In genomic region chrX:72046447-72046846, GRCh38 we compare ENCODE assay signal across 14 cellular contexts.
DNase-seq lines count a peak whose midpoint lies in the region; ATAC-seq and TF ChIP-seq lines count a peak whose summit lies in the region.
"Had no signal": no experiment of that assay in that cellular context is flagged by ENCODE, and none has a peak within 500 bp of the region (broad histone marks: within the 10 kb centered on the region; RNA-seq: fewer than 3 reads in every experiment).

No MANE protein-coding gene starts in this region.

- H3K4me3 Mint-ChIP-seq in T-cell, result no peak overlapping the region
- H3K4me3 Mint-ChIP-seq in activated CD4-positive, alpha-beta T cell treated with anti-CD3 and anti-CD28 coated beads, Interleukin-2, amount 10 ng/mL, durations not matched to agents 24 days and 14 days, result no peak overlapping the region
- H3K4me3 Mint-ChIP-seq: activated CD4-positive, alpha-beta T cell treated with anti-CD3 and anti-CD28 coated beads for 36 hours; activated T-helper 1 cell treated with anti-CD3 and anti-CD28 coated beads, Interleukin-12 subunit alpha, Interleukin-12 subunit beta, Interleukin-2, Interleukin-4 antibody, amounts not matched to agents 30 ng/mL and 10 ng/mL and 1 ng/mL, durations not matched to agents 14 hours and 24 hours and 36 hours had no signal

- no peak for DNase-seq in T-cell
- peak; percentile 20 to 37 for DNase-seq in erythroblast (lab: John Stamatoyannopoulos, UW)
- DNase-seq in sigmoid colon, result no peak
- no peak for DNase-seq in HT-29 (ENCODE audit: low spot score)
- DNase-seq in NCI-H1105 treated with DMSO at 0.1 percent for 48 hours (lab: John Stamatoyannopoulos, UW), result no peak
- DNase-seq in activated CD4-positive, alpha-beta T cell treated with anti-CD3 and anti-CD28 coated beads, Interleukin-2, amount 10 ng/mL, durations not matched to agents 24 days and 14 days, result no peak
- DNase-seq: activated CD4-positive, alpha-beta T cell treated with anti-CD3 and anti-CD28 coated beads for 36 hours; mucosa of descending colon; NCI-H1092 treated with DMSO at 0.1 percent for 48 hours; right cardiac atrium had no signal

- intact Hi-C loops in sigmoid colon (cut with DNase I), result no loop called here
- intact Hi-C loops in activated CD4-positive, alpha-beta T cell treated with anti-CD3 and anti-CD28 coated beads, Interleukin-2, amount 10 ng/mL, durations not matched to agents 24 days and 14 days (cut with micrococcal nuclease), result no loop called here

- 48 to 76% methylated on average over 6 of the region's 6 CpGs for WGBS in sigmoid colon, 2 donors

- H3K4me3 ChIP-seq in HEK293 (ENCODE audit: low read depth, low read length) (no peak overlapping the region), sigmoid colon (no peak overlapping the region)
- H3K4me3 ChIP-seq: mucosa of descending colon, SJSA1 had no signal

- H3K4me1 Mint-ChIP-seq in T-cell, result peaks cover 22 to 62% (median 23%) of the 10 kb centered on the region in 3 donors
- peaks cover 1% of the 10 kb centered on the region for H3K4me1 Mint-ChIP-seq in activated CD4-positive, alpha-beta T cell treated with anti-CD3 and anti-CD28 coated beads, Interleukin-2, amount 10 ng/mL, durations not matched to agents 24 days and 14 days

- H3K36me3 ChIP-seq in HEK293 (ENCODE audit: control insufficient read depth in 2 of 2, insufficient read depth in 1 of 2, low read length in 2 of 2) (no peaks in the 10 kb centered on the region), sigmoid colon (no peaks in the 10 kb centered on the region)
- H3K36me3 ChIP-seq: SJSA1 had no signal

- H3K36me3 Mint-ChIP-seq in T-cell, result no peaks in the 10 kb centered on the region
- H3K36me3 Mint-ChIP-seq in activated CD4-positive, alpha-beta T cell treated with anti-CD3 and anti-CD28 coated beads, Interleukin-2, amount 10 ng/mL, durations not matched to agents 24 days and 14 days (ENCODE audit: low read depth), result no peaks in the 10 kb centered on the region

- POLR2A ChIA-PET in HEK293 (lab: Yijun Ruan, JAX), result no interaction called here
- POLR2A ChIA-PET in T-cell (lab: Charles Lee), result no interaction called here

- H3K4me1 ChIP-seq in HEK293 (ENCODE audit: control insufficient read depth, insufficient read depth, low read length), result no peaks in the 10 kb centered on the region
- H3K4me1 ChIP-seq in sigmoid colon, result peaks cover 0 to 52% (median 30%) of the 10 kb centered on the region in 4 donors

- TF ChIP-seq CTCF in HEK293 (tag by site-specific recombination; IDR thresholded peaks at IDR 0.05) (no peak), sigmoid colon (IDR thresholded peaks at IDR 0.05) (no peak)

- TF ChIP-seq POLR2A in erythroblast (IDR thresholded peaks at IDR 0.05; ENCODE audit: low read length), result no peak
- no peak for TF ChIP-seq POLR2A in sigmoid colon (IDR thresholded peaks at IDR 0.05)

- H3K27me3 Mint-ChIP-seq in T-cell, result peaks cover 0 to 22% of the 10 kb centered on the region in 2 donors
- peaks cover 22% of the 10 kb centered on the region for H3K27me3 Mint-ChIP-seq in activated CD4-positive, alpha-beta T cell treated with anti-CD3 and anti-CD28 coated beads, Interleukin-2, amount 10 ng/mL, durations not matched to agents 24 days and 14 days
- H3K27me3 Mint-ChIP-seq: activated CD4-positive, alpha-beta T cell treated with anti-CD3 and anti-CD28 coated beads for 36 hours had no signal

- TF ChIP-seq EP300 in sigmoid colon (IDR thresholded peaks at IDR 0.05), result no peak

- CTCF ChIA-PET in HEK293 (lab: Yijun Ruan, JAX), result interaction anchor here (0.6 to 2.8 kb wide), 5 partner anchors 11 to 147 kb away, joined by 3 to 9 read pairs (median 5); no protein-coding TSS in a partner anchor
- CTCF ChIA-PET in T-cell (lab: Charles Lee), result interaction anchor here in 1 of 2 donors (0.6 to 1.3 kb wide), 2 partner anchors 52 to 60 kb away, joined by 5 to 6 read pairs; no protein-coding TSS in a partner anchor

- H3K9me3 ChIP-seq in HEK293 (ENCODE audit: control insufficient read depth, insufficient read depth, low read depth, low read length), result no peaks in the 10 kb centered on the region
- H3K9me3 ChIP-seq in sigmoid colon, result no peaks in the 10 kb centered on the region
- H3K9me3 ChIP-seq: mucosa of descending colon, SJSA1 had no signal

- H3K27me3 ChIP-seq in sigmoid colon, result peaks cover 0 to 2% (median 0%) of the 10 kb centered on the region in 3 donors
- H3K27me3 ChIP-seq: SJSA1 had no signal

- ATAC-seq in T-cell (replicated peaks in 1 of 4) (peak in 2 of 4 experiments; percentile 49 to 54), HG02981 (IDR thresholded peaks at IDR 0.05; ENCODE audit: unreplicated experiment) (no peak)
- ATAC-seq: activated CD4-positive, alpha-beta T cell treated with anti-CD3 and anti-CD28 coated beads for 36 hours; mucosa of descending colon; right cardiac atrium had no signal

- H3K9me3 Mint-ChIP-seq in T-cell, result no peaks in the 10 kb centered on the region
- H3K9me3 Mint-ChIP-seq in activated CD4-positive, alpha-beta T cell treated with anti-CD3 and anti-CD28 coated beads, Interleukin-2, amount 10 ng/mL, durations not matched to agents 24 days and 14 days, result no peaks in the 10 kb centered on the region
- H3K9me3 Mint-ChIP-seq: activated T-helper 1 cell treated with anti-CD3 and anti-CD28 coated beads, Interleukin-12 subunit alpha, Interleukin-12 subunit beta, Interleukin-2, Interleukin-4 antibody, amounts not matched to agents 30 ng/mL and 10 ng/mL and 1 ng/mL, durations not matched to agents 14 hours and 24 hours and 36 hours had no signal

- H3K27ac ChIP-seq in HEK293 (ENCODE audit: extremely low read depth, low read depth, low read length), result peak overlapping the region; percentile 28
- H3K27ac ChIP-seq in sigmoid colon, result peak overlapping the region; percentile 82 to 90 (median 88)
- H3K27ac ChIP-seq: SJSA1 had no signal

- peak overlapping the region; percentile 40 to 43 for H3K27ac Mint-ChIP-seq in T-cell
- no peak overlapping the region for H3K27ac Mint-ChIP-seq in activated CD4-positive, alpha-beta T cell treated with anti-CD3 and anti-CD28 coated beads, Interleukin-2, amount 10 ng/mL, durations not matched to agents 24 days and 14 days
- H3K27ac Mint-ChIP-seq: activated CD4-positive, alpha-beta T cell treated with anti-CD3 and anti-CD28 coated beads for 36 hours; activated T-helper 1 cell treated with anti-CD3 and anti-CD28 coated beads, Interleukin-12 subunit alpha, Interleukin-12 subunit beta, Interleukin-2, Interleukin-4 antibody, amounts not matched to agents 30 ng/mL and 10 ng/mL and 1 ng/mL, durations not matched to agents 14 hours and 24 hours and 36 hours had no signal

TF ChIP-seq in HEK293, 187 proteins besides CTCF, POLR2A, EP300 and RAD21:
- no peak for TF ChIP-seq ZNF398 (tag by site-specific recombination; IDR thresholded peaks at IDR 0.05)
- no peak for TF ChIP-seq ZNF596 (tag by site-specific recombination; IDR thresholded peaks at IDR 0.05)
- TF ChIP-seq ZNF768 (tag by site-specific recombination; IDR thresholded peaks at IDR 0.05), result no peak
- TF ChIP-seq SP7 (tag by site-specific recombination; IDR thresholded peaks at IDR 0.05), result no peak
- no peak for TF ChIP-seq ZNF354C (tag by site-specific recombination; IDR thresholded peaks at IDR 0.05; ENCODE audit: borderline replicate concordance, low read depth)
- no peak for TF ChIP-seq ZNF48 (tag by site-specific recombination; IDR thresholded peaks at IDR 0.05)
- no peak for TF ChIP-seq RBAK (tag by site-specific recombination; IDR thresholded peaks at IDR 0.05)
- no peak for TF ChIP-seq ZNF571 (tag by site-specific recombination; IDR thresholded peaks at IDR 0.05)
- TF ChIP-seq SCRT1 (tag by site-specific recombination; IDR thresholded peaks at IDR 0.05; ENCODE audit: borderline replicate concordance), result no peak
- TF ChIP-seq ZNF449 (tag by site-specific recombination; IDR thresholded peaks at IDR 0.05), result no peak

Comparison
In these comparisons a context has a peak if more than half of its experiments do, and no peak if none do; other contexts are left out.
1. DNase-seq: peak in erythroblast (2 of 2); none in T-cell (0 of 34), sigmoid colon (single experiment), HT-29 (single experiment), NCI-H1105 treated with DMSO at 0.1 percent for 48 hours (single experiment) and activated CD4-positive, alpha-beta T cell treated with anti-CD3 and anti-CD28 coated beads, Interleukin-2, amount 10 ng/mL, durations not matched to agents 24 days and 14 days (single experiment).